16 cellular contexts compared by ENCODE assay signal in the genomic region with DNA sequence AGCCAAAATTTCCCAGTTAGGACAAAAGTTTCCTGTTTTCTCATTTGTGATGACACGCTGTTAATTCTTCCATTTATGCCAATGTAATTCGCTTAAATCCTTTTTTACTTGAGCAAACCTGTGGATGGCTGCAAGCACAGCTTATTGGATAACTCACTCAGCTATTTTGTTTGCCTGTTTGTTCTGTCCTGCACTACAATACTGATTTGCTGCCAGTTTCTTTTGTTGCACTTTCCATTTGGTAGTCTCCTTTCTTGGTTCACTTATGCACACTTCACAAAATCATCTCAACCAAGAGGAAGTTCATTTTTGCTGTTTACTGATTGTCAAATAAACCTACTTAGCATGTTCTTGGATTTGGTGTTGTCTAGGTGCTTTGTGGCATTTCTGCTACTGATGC. TPM values are rescaled to one million over a fixed set of nuclear protein-coding genes. Genes with fewer than 3 reads are reported as not detected.
DNase-seq lines count a peak whose midpoint lies in the region; ATAC-seq and TF ChIP-seq lines count a peak whose summit lies in the region.
"Had no signal": no experiment of that assay in that cellular context is flagged by ENCODE, and none has a peak within 500 bp of the region (broad histone marks: within the 10 kb centered on the region; RNA-seq: fewer than 3 reads in every experiment).

No MANE protein-coding gene starts in this region.

- no peaks in the 10 kb centered on the region for H3K36me3 ChIP-seq in GM23338 (ENCODE audit: insufficient read depth)
- no peaks in the 10 kb centered on the region for H3K36me3 ChIP-seq in MM.1S (replicated peaks; ENCODE audit: insufficient read depth, low read length)

- no peaks in the 10 kb centered on the region for H3K27me3 ChIP-seq in GM23338 (ENCODE audit: insufficient read depth)
- H3K27me3 ChIP-seq in MM.1S (replicated peaks; ENCODE audit: insufficient read depth, low read length): no peaks in the 10 kb centered on the region

- peaks cover 21% of the 10 kb centered on the region for H3K4me1 Mint-ChIP-seq in GM23338

- H3K4me3 Mint-ChIP-seq in GM23338: no peak overlapping the region
- H3K4me3 Mint-ChIP-seq: CD8-positive, alpha-beta memory T cell; HFFc6 had no signal

- no peak overlapping the region for H3K9ac ChIP-seq in MM.1S (ENCODE audit: low read length)

- no peaks in the 10 kb centered on the region for H3K9me2 ChIP-seq in GM23338 (ENCODE audit: insufficient read depth)
- H3K9me2 ChIP-seq in MM.1S (replicated peaks; ENCODE audit: insufficient read depth, low read length): no peaks in the 10 kb centered on the region

- H3F3A ChIP-seq in GM23338 (replicated peaks; ENCODE audit: low read depth) (no peaks in the 10 kb centered on the region), MM.1S (ENCODE audit: insufficient read depth, low read length) (peaks cover 10% of the 10 kb centered on the region)

- H4K20me1 ChIP-seq in GM23338 (replicated peaks; ENCODE audit: insufficient read depth) (no peaks in the 10 kb centered on the region), MM.1S (ENCODE audit: insufficient read depth, low read length) (no peaks in the 10 kb centered on the region)

- no peaks in the 10 kb centered on the region for H3K9me3 ChIP-seq in MM.1S (replicated peaks; ENCODE audit: insufficient read depth, low read length)
- H3K9me3 ChIP-seq: A549, Caco-2 had no signal

- H3K27ac Mint-ChIP-seq in GM23338: peak overlapping the region; percentile 56; the same call in 1 of the 2 replicates
- H3K27ac Mint-ChIP-seq: CD8-positive, alpha-beta memory T cell; HFFc6 had no signal

- H3K27ac ChIP-seq in GM23338 (ENCODE audit: low read depth) (no peak overlapping the region), caudate nucleus (ENCODE audit: low read depth, low read length) (peak overlapping the region; percentile 33), temporal lobe (ENCODE audit: low read depth, low read length) (peak overlapping the region; percentile 19), MM.1S (ENCODE audit: low read length) (no peak overlapping the region)
- H3K27ac ChIP-seq: A549, HL-60 had no signal

- H2AFZ ChIP-seq in GM23338 (no peak overlapping the region; the same call in 1 of the 2 replicates), MM.1S (ENCODE audit: low read length) (no peak overlapping the region)

- H3K79me2 ChIP-seq in GM23338 (replicated peaks; ENCODE audit: insufficient read depth) (no peaks in the 10 kb centered on the region), MM.1S (ENCODE audit: low read length) (no peaks in the 10 kb centered on the region)

- H3K4me1 ChIP-seq in GM23338 (ENCODE audit: insufficient read depth): peaks cover 16% of the 10 kb centered on the region
- H3K4me1 ChIP-seq in MM.1S (ENCODE audit: low read length): peaks cover 47% of the 10 kb centered on the region
- H3K4me1 ChIP-seq: Caco-2 had no signal

- no peaks in the 10 kb centered on the region for H3K36me3 Mint-ChIP-seq in GM23338 (ENCODE audit: low read depth)
- H3K36me3 Mint-ChIP-seq: CD8-positive, alpha-beta memory T cell had no signal

- no peaks in the 10 kb centered on the region for H3K27me3 Mint-ChIP-seq in GM23338 (ENCODE audit: insufficient read depth, low read depth, poor library complexity)

- DNase-seq in GM23338 (ENCODE audit: low spot score) (no peak), caudate nucleus (lab: John Stamatoyannopoulos, UW) (no peak), left lobe of liver (ENCODE audit: low spot score) (no peak), T-helper 1 cell (no peak), MM.1S (no peak)
- DNase-seq: Caco-2; CD8-positive, alpha-beta memory T cell; DMS53; HCEC 1CT; HFFc6 had no signal

- no peaks in the 10 kb centered on the region for H3K9me3 Mint-ChIP-seq in GM23338
- H3K9me3 Mint-ChIP-seq: CD8-positive, alpha-beta memory T cell; HFFc6 had no signal

- TF ChIP-seq CTCF in GM23338 (conservative IDR thresholded peaks at IDR 0.05; ENCODE audit: low read depth in 2 of 2) (no peak), MM.1S (IDR thresholded peaks at IDR 0.05; ENCODE audit: low read length) (no peak)

- H3K4me2 ChIP-seq in GM23338 (no peak overlapping the region), MM.1S (ENCODE audit: low read depth, low read length) (no peak overlapping the region)
- H3K4me2 ChIP-seq: A549 had no signal

- H3K4me3 ChIP-seq in GM23338 (no peak overlapping the region), MM.1S (ENCODE audit: low read length) (no peak overlapping the region)
- H3K4me3 ChIP-seq: A549, K562 had no signal

- ATAC-seq in GM23338 (no peak), left lobe of liver (peak; percentile 39), GM21717 (IDR thresholded peaks at IDR 0.05; ENCODE audit: unreplicated experiment) (no peak), GM21619 (IDR thresholded peaks at IDR 0.05; ENCODE audit: unreplicated experiment) (no peak)
- ATAC-seq: A549, K562 had no signal

TF ChIP-seq in GM23338, 12 proteins besides CTCF, POLR2A, EP300 and RAD21:
- TF ChIP-seq EZH2 (IDR thresholded peaks at IDR 0.05; ENCODE audit: low read depth, unreplicated experiment): no peak
- TF ChIP-seq JUNB (IDR thresholded peaks at IDR 0.05; ENCODE audit: unreplicated experiment): no peak
- TF ChIP-seq NANOG (IDR thresholded peaks at IDR 0.05; ENCODE audit: borderline replicate concordance): no peak
- no peak for TF ChIP-seq POLR2AphosphoS5 (IDR thresholded peaks at IDR 0.05; ENCODE audit: low read depth)
- no peak for TF ChIP-seq ZNF331 (CRISPR knock-in tag; IDR thresholded peaks at IDR 0.05; ENCODE audit: low read depth)
- no peak for TF ChIP-seq ZNF114 (CRISPR knock-in tag; IDR thresholded peaks at IDR 0.05)
- TF ChIP-seq, protein P1, sequence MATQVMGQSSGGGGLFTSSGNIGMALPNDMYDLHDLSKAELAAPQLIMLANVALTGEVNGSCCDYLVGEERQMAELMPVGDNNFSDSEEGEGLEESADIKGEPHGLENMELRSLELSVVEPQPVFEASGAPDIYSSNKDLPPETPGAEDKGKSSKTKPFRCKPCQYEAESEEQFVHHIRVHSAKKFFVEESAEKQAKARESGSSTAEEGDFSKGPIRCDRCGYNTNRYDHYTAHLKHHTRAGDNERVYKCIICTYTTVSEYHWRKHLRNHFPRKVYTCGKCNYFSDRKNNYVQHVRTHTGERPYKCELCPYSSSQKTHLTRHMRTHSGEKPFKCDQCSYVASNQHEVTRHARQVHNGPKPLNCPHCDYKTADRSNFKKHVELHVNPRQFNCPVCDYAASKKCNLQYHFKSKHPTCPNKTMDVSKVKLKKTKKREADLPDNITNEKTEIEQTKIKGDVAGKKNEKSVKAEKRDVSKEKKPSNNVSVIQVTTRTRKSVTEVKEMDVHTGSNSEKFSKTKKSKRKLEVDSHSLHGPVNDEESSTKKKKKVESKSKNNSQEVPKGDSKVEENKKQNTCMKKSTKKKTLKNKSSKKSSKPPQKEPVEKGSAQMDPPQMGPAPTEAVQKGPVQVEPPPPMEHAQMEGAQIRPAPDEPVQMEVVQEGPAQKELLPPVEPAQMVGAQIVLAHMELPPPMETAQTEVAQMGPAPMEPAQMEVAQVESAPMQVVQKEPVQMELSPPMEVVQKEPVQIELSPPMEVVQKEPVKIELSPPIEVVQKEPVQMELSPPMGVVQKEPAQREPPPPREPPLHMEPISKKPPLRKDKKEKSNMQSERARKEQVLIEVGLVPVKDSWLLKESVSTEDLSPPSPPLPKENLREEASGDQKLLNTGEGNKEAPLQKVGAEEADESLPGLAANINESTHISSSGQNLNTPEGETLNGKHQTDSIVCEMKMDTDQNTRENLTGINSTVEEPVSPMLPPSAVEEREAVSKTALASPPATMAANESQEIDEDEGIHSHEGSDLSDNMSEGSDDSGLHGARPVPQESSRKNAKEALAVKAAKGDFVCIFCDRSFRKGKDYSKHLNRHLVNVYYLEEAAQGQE (IDR thresholded peaks at IDR 0.05; ENCODE audit: unreplicated experiment): no peak

RNA-seq across cellular contexts. Expression of gene MFAP3L, which starts 40.3 kb away (rescaled TPM):
- 5.5 and 7.9 TPM in 2 replicates for total RNA-seq in GM23338 (2014; rRNA removed; shearing (Covaris generic))
- 2.5 and 3.4 TPM in 2 replicates for polyA plus RNA-seq in GM23338 (2016; fragmentation: Nextera tagmentation; extraction: Ambion mirVana)
- total RNA-seq in left lobe of liver (58.3 TPM), temporal lobe (10.8 TPM)

Comparison
In these comparisons a context has a peak if more than half of its experiments do, and no peak if none do; other contexts are left out.
1. H3K27ac ChIP-seq: peak in caudate nucleus (single experiment) and temporal lobe (single experiment); none in GM23338 (single experiment) and MM.1S (single experiment).